Comparison of ENCODE assay signal across 12 cellular contexts in the genomic region with DNA sequence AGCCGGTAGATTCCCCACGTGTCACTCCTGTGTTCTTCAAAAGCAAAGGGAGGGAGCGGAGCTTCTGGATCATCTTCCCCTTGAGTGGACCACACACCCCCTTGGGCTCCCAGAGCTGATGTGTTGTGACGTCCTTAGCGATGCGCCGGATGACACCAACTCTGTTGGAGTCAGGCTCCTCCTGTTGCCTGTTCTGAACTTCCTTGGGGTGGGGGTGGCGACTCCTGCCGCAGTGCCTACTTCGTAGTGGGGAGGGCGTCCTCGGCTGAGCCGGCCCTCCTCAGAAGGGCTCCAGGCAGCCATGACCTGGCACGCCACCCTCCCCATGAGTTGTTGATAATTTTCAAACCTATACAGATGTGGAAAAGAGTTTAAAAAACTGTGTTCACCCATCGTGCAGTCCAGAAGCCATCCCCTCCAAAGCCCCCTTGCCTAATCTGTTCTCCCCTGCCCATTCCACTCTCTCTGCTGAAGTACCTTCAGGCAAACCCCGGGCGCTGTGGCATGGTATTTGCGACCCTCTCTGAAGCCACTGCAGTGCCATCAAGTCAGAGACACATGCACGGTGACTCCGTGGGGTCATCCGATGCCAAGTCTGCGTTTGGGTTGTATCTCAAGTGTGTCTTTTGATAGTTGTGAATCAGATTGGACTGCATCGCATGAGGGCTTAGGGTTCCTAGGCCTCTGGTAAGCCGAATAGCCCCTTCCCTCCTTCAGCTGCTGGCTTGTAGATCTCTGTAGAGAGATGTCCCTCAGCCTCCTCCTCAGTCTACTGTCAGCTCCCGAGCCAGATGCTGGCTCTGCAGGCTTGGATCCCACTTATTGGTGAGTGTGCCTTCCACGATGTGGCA. TPM values are rescaled to one million over a fixed set of nuclear protein-coding genes. Genes with fewer than 3 reads are reported as not detected.
DNase-seq lines count a peak whose midpoint lies in the region; ATAC-seq and TF ChIP-seq lines count a peak whose summit lies in the region.
"Had no signal": no experiment of that assay in that cellular context is flagged by ENCODE, and none has a peak within 500 bp of the region (broad histone marks: within the 10 kb centered on the region; RNA-seq: fewer than 3 reads in every experiment).

No MANE protein-coding gene starts in this region.

- 95% methylated on average over 12 of the region's 26 CpGs for WGBS in mammary epithelial cell (ENCODE audit: low coverage, missing lambda C conversion rate)

- intact Hi-C loops in PC-3 (cut with micrococcal nuclease) = no loop called here
- intact Hi-C loops in mammary epithelial cell (cut with micrococcal nuclease) = no loop called here
- intact Hi-C loops in posterior vena cava (cut with DNase I) = no loop called here

- BruUV-seq in PC-3 (replicated peaks; lab: Mats Ljungman, UMichigan) (no TSS peak), mammary epithelial cell (replicated peaks; lab: Mats Ljungman, UMichigan) (no TSS peak)

- peak overlapping the region; percentile 84 for H3K27ac Mint-ChIP-seq in T-helper 1 cell treated with Interleukin-12 subunit alpha and Interleukin-12 subunit beta and Interleukin-4 antibody, amounts not matched to agents 30 μg/mL and 1 μg/mL, for 36 hours

- no peaks in the 10 kb centered on the region for H3K9me2 ChIP-seq in PC-3 (replicated peaks; ENCODE audit: low read length)

- H3K36me3 ChIP-seq in PC-3 (ENCODE audit: low read depth, low read length) (peaks cover 46% of the 10 kb centered on the region; the same call in 1 of the 2 replicates), mammary epithelial cell (ENCODE audit: insufficient read depth, low read length) (peaks cover 6% of the 10 kb centered on the region)

- peak overlapping the region; percentile 90 for H3K27ac ChIP-seq in PC-3 (ENCODE audit: low read length)
- peak overlapping the region; percentile 91 for H3K27ac ChIP-seq in mammary epithelial cell (ENCODE audit: insufficient read depth, low read depth, low read length)
- H3K27ac ChIP-seq: 22Rv1 had no signal

- H3K79me2 ChIP-seq in PC-3 (ENCODE audit: low read length) (peaks cover 50% of the 10 kb centered on the region), mammary epithelial cell (ENCODE audit: insufficient read depth, low read length) (peaks cover 48% of the 10 kb centered on the region)

- H3K4me3 ChIP-seq in PC-3 (ENCODE audit: low read length) (no peak overlapping the region), mammary epithelial cell (replicated peaks in 1 of 3; ENCODE audit: insufficient read depth in 1 of 3, low read depth in 2 of 3, low read length in 3 of 3) (no peak overlapping the region)

- H3K27me3 ChIP-seq in PC-3 (ENCODE audit: low read length) = no peaks in the 10 kb centered on the region
- no peaks in the 10 kb centered on the region for H3K27me3 ChIP-seq in mammary epithelial cell (ENCODE audit: insufficient read depth, low read length)

- H3K9me3 ChIP-seq in PC-3 (ENCODE audit: low read length) (no peaks in the 10 kb centered on the region), mammary epithelial cell (replicated peaks; ENCODE audit: insufficient read depth, low read length) (no peaks in the 10 kb centered on the region)

- POLR2A ChIA-PET in PC-3 (lab: Charles Lee; ENCODE audit: unreplicated experiment) = no interaction called here

- peaks cover 49% of the 10 kb centered on the region for H3K4me1 Mint-ChIP-seq in T-helper 1 cell treated with Interleukin-12 subunit alpha and Interleukin-12 subunit beta and Interleukin-4 antibody, amounts not matched to agents 30 μg/mL and 1 μg/mL, for 36 hours (ENCODE audit: low read depth)
- H3K4me1 Mint-ChIP-seq: brain had no signal

- H3K9ac ChIP-seq in PC-3 (ENCODE audit: low read length) (peak overlapping the region; percentile 69), mammary epithelial cell (ENCODE audit: insufficient read depth, low read length) (no peak overlapping the region)

- DNase-seq in T-helper 1 cell (no peak), PC-3 (no peak), mammary epithelial cell (no peak), posterior vena cava (ENCODE audit: low spot score) (peak; percentile 61), NCI-H446 treated with DMSO at 0.1 percent for 48 hours (lab: John Stamatoyannopoulos, UW) (no peak)
- DNase-seq: MV-4-11, OCI-M1 had no signal

- in situ Hi-C loops in mammary epithelial cell (cut with MboI; ENCODE audit: low sequenced_read_pairs in 2 of 2) = no loop called here

- no peaks in the 10 kb centered on the region for H3F3A ChIP-seq in PC-3 (ENCODE audit: low read length, unreplicated experiment)

- no peak overlapping the region for H2AFZ ChIP-seq in PC-3 (ENCODE audit: low read length)
- H2AFZ ChIP-seq in mammary epithelial cell (ENCODE audit: low read depth, low read length) = no peak overlapping the region

- TF ChIP-seq CTCF in PC-3 (conservative IDR thresholded peaks at IDR 0.05; ENCODE audit: low read depth, low read length) (no peak), mammary epithelial cell (conservative IDR thresholded peaks at IDR 0.05 in 1 of 2, IDR thresholded peaks at IDR 0.05 in 1 of 2; ENCODE audit: extremely low read depth in 1 of 2, insufficient read depth in 1 of 2, low read depth in 1 of 2, low read length in 2 of 2) (no peak)

- H3K27me3 Mint-ChIP-seq in T-helper 1 cell treated with Interleukin-12 subunit alpha and Interleukin-12 subunit beta and Interleukin-4 antibody, amounts not matched to agents 30 μg/mL and 1 μg/mL, for 36 hours (ENCODE audit: low read depth) = no peaks in the 10 kb centered on the region
- H3K27me3 Mint-ChIP-seq: brain had no signal

- CTCF ChIA-PET in PC-3 (lab: Charles Lee) (no interaction called here), mammary epithelial cell (lab: Charles Lee; ENCODE audit: low non-redundant PET) (no interaction called here)

- peaks cover 73% of the 10 kb centered on the region for H3K36me3 Mint-ChIP-seq in T-helper 1 cell treated with Interleukin-12 subunit alpha and Interleukin-12 subunit beta and Interleukin-4 antibody, amounts not matched to agents 30 μg/mL and 1 μg/mL, for 36 hours (ENCODE audit: low read depth)

- H3K4me1 ChIP-seq in PC-3 (ENCODE audit: insufficient read depth, low read length) (peaks cover 21% of the 10 kb centered on the region), mammary epithelial cell (ENCODE audit: insufficient read depth, low read length) (peaks cover 17% of the 10 kb centered on the region)

- H3K4me3 Mint-ChIP-seq in T-helper 1 cell treated with Interleukin-12 subunit alpha and Interleukin-12 subunit beta and Interleukin-4 antibody, amounts not matched to agents 30 μg/mL and 1 μg/mL, for 36 hours = peak overlapping the region; percentile 59
- H3K4me3 Mint-ChIP-seq: brain had no signal

- no peaks in the 10 kb centered on the region for H3K9me3 Mint-ChIP-seq in T-helper 1 cell treated with Interleukin-12 subunit alpha and Interleukin-12 subunit beta and Interleukin-4 antibody, amounts not matched to agents 30 μg/mL and 1 μg/mL, for 36 hours
- H3K9me3 Mint-ChIP-seq: brain had no signal

- H4K20me1 ChIP-seq in PC-3 (ENCODE audit: low read length) (no peaks in the 10 kb centered on the region), mammary epithelial cell (ENCODE audit: insufficient read depth, low read length) (no peaks in the 10 kb centered on the region)

- ATAC-seq in PC-3 (no peak), HG03280 (IDR thresholded peaks at IDR 0.05; ENCODE audit: unreplicated experiment) (no peak), GM18858 (IDR thresholded peaks at IDR 0.05; ENCODE audit: unreplicated experiment) (no peak)

- dilution Hi-C loops in mammary epithelial cell (cut with HindIII; ENCODE audit: low sequenced_read_pairs) = loop anchor here (5.0 kb wide), 1 partner anchor 448 kb away; no protein-coding TSS in a partner anchor

- peak overlapping the region; percentile 74 for H3K4me2 ChIP-seq in PC-3 (ENCODE audit: low read length)
- peak overlapping the region; percentile 44 for H3K4me2 ChIP-seq in mammary epithelial cell (ENCODE audit: insufficient read depth, low read depth, low read length)

RNA-seq across cellular contexts. Expression of a gene that starts 16.8 kb away (rescaled TPM):
- total RNA-seq in PC-3 (2014; rRNA removed) = 31.3 and 42.1 TPM in 2 replicates
- 10 to 100 TPM; 19.5 to 41.2 TPM for total RNA-seq in mammary epithelial cell
- polyA plus RNA-seq in mammary epithelial cell = 15.0 TPM
- polyA minus RNA-seq in mammary epithelial cell = 26.2 TPM
- 10 to 100 TPM; 52.6 to 54.2 TPM for total RNA-seq in posterior vena cava
